Comparison of ENCODE assay signal across 1 cellular context in genomic region chr19:12953456-12954149, GRCh38.
A peak's percentile ranks its signal among the peaks of the same experiment; 100 is the strongest.
TF ChIP-seq lines count a peak whose summit lies in the region.

No MANE protein-coding gene starts in this region.

TF ChIP-seq in endothelial cell of umbilical vein, 7 proteins besides CTCF, POLR2A, EP300 and RAD21:
- TF ChIP-seq JUN (IDR thresholded peaks at IDR 0.05; ENCODE audit: borderline replicate concordance, insufficient read depth, insufficient read length, low read depth): no peak
- peak; percentile 11 for TF ChIP-seq POLR2AphosphoS5 (IDR thresholded peaks at IDR 0.05; ENCODE audit: insufficient read depth, low read depth, low read length)
